ENCODE assay signal across 13 cellular contexts in genomic region chr6:112007805-112008204, GRCh38. TPM values are rescaled to one million over a fixed set of nuclear protein-coding genes. Genes with fewer than 3 reads are reported as not detected.
A peak's percentile ranks its signal among the peaks of the same experiment; 100 is the strongest.
DNase-seq lines count a peak whose midpoint lies in the region; ATAC-seq and TF ChIP-seq lines count a peak whose summit lies in the region.
"Had no signal": no experiment of that assay in that cellular context is flagged by ENCODE, and none has a peak within 500 bp of the region (broad histone marks: within the 10 kb centered on the region; RNA-seq: fewer than 3 reads in every experiment).

No MANE protein-coding gene starts in this region.

- 45 to 57% methylated on average over 3 of the region's 3 CpGs for WGBS in lung, 2 donors

- no peaks in the 10 kb centered on the region for H3K9me3 ChIP-seq in lung (ENCODE audit: control insufficient read depth in 2 of 2, insufficient read depth in 1 of 2, low read length in 1 of 2)
- H3K9me3 ChIP-seq in uterus, result no peaks in the 10 kb centered on the region
- H3K9me3 ChIP-seq: heart left ventricle had no signal

- H3K4me3 ChIP-seq in lung (no peak overlapping the region), uterus (no peak overlapping the region)
- H3K4me3 ChIP-seq: heart left ventricle, skin epidermis had no signal

- no peak for DNase-seq in activated naive CD8-positive, alpha-beta T cell treated with anti-CD3 and anti-CD28 coated beads, Interleukin-2, amount 50 U/mL, for 24 hours
- DNase-seq in activated naive CD8-positive, alpha-beta T cell treated with anti-CD3 and anti-CD28 coated beads for 36 hours, result no peak
- peak; percentile 32 for DNase-seq in lung (ENCODE audit: low spot score)
- peak in 1 of 2 donors; percentile 32 for DNase-seq in uterus
- DNase-seq in NCI-H146 treated with DMSO at 0.1 percent for 48 hours (lab: John Stamatoyannopoulos, UW; ENCODE audit: unreplicated experiment), result no peak
- no peak for DNase-seq in NCI-H2196 treated with DMSO at 0.1 percent for 48 hours (lab: John Stamatoyannopoulos, UW; ENCODE audit: unreplicated experiment)
- DNase-seq: activated CD4-positive, CD25-positive, alpha-beta regulatory T cell; NCI-H2029 had no signal

- H3K36me3 ChIP-seq in lung (ENCODE audit: control insufficient read depth in 2 of 2, insufficient read depth in 2 of 2, low read length in 2 of 2) (no peaks in the 10 kb centered on the region), uterus (no peaks in the 10 kb centered on the region)
- H3K36me3 ChIP-seq: heart left ventricle had no signal

- intact Hi-C loops in uterus (cut with DNase I; ENCODE audit: low total_unique reads), result no loop called here

- H3K4me1 ChIP-seq in lung (ENCODE audit: control insufficient read depth in 2 of 2, insufficient read depth in 2 of 2, low read length in 2 of 2) (peaks cover 0 to 2% of the 10 kb centered on the region in 2 donors), uterus (no peaks in the 10 kb centered on the region)

- peaks cover 33% of the 10 kb centered on the region for H3K4me1 Mint-ChIP-seq in activated naive CD8-positive, alpha-beta T cell treated with anti-CD3 and anti-CD28 coated beads, Interleukin-2, amount 50 U/mL, for 24 hours
- peaks cover 34% of the 10 kb centered on the region for H3K4me1 Mint-ChIP-seq in activated naive CD8-positive, alpha-beta T cell treated with anti-CD3 and anti-CD28 coated beads for 36 hours
- peaks cover 28% of the 10 kb centered on the region for H3K4me1 Mint-ChIP-seq in activated T-helper 17 cell treated with anti-CD3 and anti-CD28 coated beads, Interleukin-2, amount 50 U/mL, for 72 hours

- H3K27me3 Mint-ChIP-seq in activated naive CD8-positive, alpha-beta T cell treated with anti-CD3 and anti-CD28 coated beads, Interleukin-2, amount 50 U/mL, for 24 hours, result no peaks in the 10 kb centered on the region
- no peaks in the 10 kb centered on the region for H3K27me3 Mint-ChIP-seq in activated naive CD8-positive, alpha-beta T cell treated with anti-CD3 and anti-CD28 coated beads for 36 hours
- no peaks in the 10 kb centered on the region for H3K27me3 Mint-ChIP-seq in activated T-helper 17 cell treated with anti-CD3 and anti-CD28 coated beads, Interleukin-2, amount 50 U/mL, for 72 hours

- TF ChIP-seq POLR2A in uterus (IDR thresholded peaks at IDR 0.05), result no peak

- H3K4me3 Mint-ChIP-seq in activated naive CD8-positive, alpha-beta T cell treated with anti-CD3 and anti-CD28 coated beads, Interleukin-2, amount 50 U/mL, for 24 hours, result no peak overlapping the region
- H3K4me3 Mint-ChIP-seq in activated naive CD8-positive, alpha-beta T cell treated with anti-CD3 and anti-CD28 coated beads for 36 hours, result no peak overlapping the region
- H3K4me3 Mint-ChIP-seq in activated T-helper 17 cell treated with anti-CD3 and anti-CD28 coated beads, Interleukin-2, amount 50 U/mL, for 72 hours, result no peak overlapping the region

- peaks cover 2% of the 10 kb centered on the region for H3K9me3 Mint-ChIP-seq in activated naive CD8-positive, alpha-beta T cell treated with anti-CD3 and anti-CD28 coated beads, Interleukin-2, amount 50 U/mL, for 24 hours
- H3K9me3 Mint-ChIP-seq in activated naive CD8-positive, alpha-beta T cell treated with anti-CD3 and anti-CD28 coated beads for 36 hours, result peaks cover 2% of the 10 kb centered on the region
- H3K9me3 Mint-ChIP-seq in activated T-helper 17 cell treated with anti-CD3 and anti-CD28 coated beads, Interleukin-2, amount 50 U/mL, for 72 hours, result no peaks in the 10 kb centered on the region

- ATAC-seq in activated naive CD8-positive, alpha-beta T cell treated with anti-CD3 and anti-CD28 coated beads, Interleukin-2, amount 50 U/mL, for 24 hours, result peak; percentile 30
- peak; percentile 23 for ATAC-seq in activated T-helper 17 cell treated with anti-CD3 and anti-CD28 coated beads, Interleukin-2, amount 50 U/mL, for 72 hours (replicated peaks)
- ATAC-seq in lung (ENCODE audit: insufficient read depth, low FRiP score), result no peak
- no peak for ATAC-seq in HG03354 (IDR thresholded peaks at IDR 0.05; ENCODE audit: poor library complexity, severe bottlenecking, unreplicated experiment)

- TF ChIP-seq CTCF in lung (IDR thresholded peaks at IDR 0.05; ENCODE audit: control extremely low read depth, extremely low read depth), result no peak
- no peak for TF ChIP-seq CTCF in uterus (IDR thresholded peaks at IDR 0.05)

- H3K36me3 Mint-ChIP-seq in activated naive CD8-positive, alpha-beta T cell treated with anti-CD3 and anti-CD28 coated beads, Interleukin-2, amount 50 U/mL, for 24 hours (ENCODE audit: low read depth), result no peaks in the 10 kb centered on the region
- peaks cover 2% of the 10 kb centered on the region for H3K36me3 Mint-ChIP-seq in activated naive CD8-positive, alpha-beta T cell treated with anti-CD3 and anti-CD28 coated beads for 36 hours
- H3K36me3 Mint-ChIP-seq in activated T-helper 17 cell treated with anti-CD3 and anti-CD28 coated beads, Interleukin-2, amount 50 U/mL, for 72 hours (ENCODE audit: low read depth), result no peaks in the 10 kb centered on the region

- H3K27me3 ChIP-seq in lung (ENCODE audit: control insufficient read depth, insufficient read depth) (no peaks in the 10 kb centered on the region), uterus (no peaks in the 10 kb centered on the region)
- H3K27me3 ChIP-seq: heart left ventricle had no signal

- peak overlapping the region; percentile 60 for H3K27ac Mint-ChIP-seq in activated naive CD8-positive, alpha-beta T cell treated with anti-CD3 and anti-CD28 coated beads, Interleukin-2, amount 50 U/mL, for 24 hours
- no peak overlapping the region for H3K27ac Mint-ChIP-seq in activated naive CD8-positive, alpha-beta T cell treated with anti-CD3 and anti-CD28 coated beads for 36 hours
- peak overlapping the region; percentile 71 for H3K27ac Mint-ChIP-seq in activated T-helper 17 cell treated with anti-CD3 and anti-CD28 coated beads, Interleukin-2, amount 50 U/mL, for 72 hours

- H3K27ac ChIP-seq in lung (ENCODE audit: low read depth in 1 of 2, low read length in 1 of 2) (no peak overlapping the region), uterus (peak overlapping the region; percentile 40 to 63)

RNA-seq across cellular contexts. Expression of gene CCN6, which starts 46.1 kb away (rescaled TPM):
- under 1 TPM; 0.19 to 0.30 TPM for total RNA-seq in activated naive CD8-positive, alpha-beta T cell treated with anti-CD3 and anti-CD28 coated beads for 36 hours
- under 1 TPM in 1 of 2 donors, not detected in 1; 0.66 TPM for total RNA-seq in activated T-helper 17 cell treated with anti-CD3 and anti-CD28 coated beads, Interleukin-2, amount 50 U/mL, for 72 hours
- total RNA-seq in lung (not detected), uterus (not detected)
- polyA plus RNA-seq in lung, result not detected
- total RNA-seq: A673, heart left ventricle had no signal
- polyA plus RNA-seq: heart left ventricle had no signal

Comparison
In these comparisons a context has a peak if more than half of its experiments do, and no peak if none do; other contexts are left out.
1. ATAC-seq: peak in activated naive CD8-positive, alpha-beta T cell treated with anti-CD3 and anti-CD28 coated beads, Interleukin-2, amount 50 U/mL, for 24 hours (single experiment) and activated T-helper 17 cell treated with anti-CD3 and anti-CD28 coated beads, Interleukin-2, amount 50 U/mL, for 72 hours (single experiment); none in lung (single experiment) and HG03354 (single experiment).
2. H3K27ac ChIP-seq: peak in uterus (2 of 2); none in lung (0 of 2).